8 cellular contexts compared by ENCODE assay signal in the genomic region with DNA sequence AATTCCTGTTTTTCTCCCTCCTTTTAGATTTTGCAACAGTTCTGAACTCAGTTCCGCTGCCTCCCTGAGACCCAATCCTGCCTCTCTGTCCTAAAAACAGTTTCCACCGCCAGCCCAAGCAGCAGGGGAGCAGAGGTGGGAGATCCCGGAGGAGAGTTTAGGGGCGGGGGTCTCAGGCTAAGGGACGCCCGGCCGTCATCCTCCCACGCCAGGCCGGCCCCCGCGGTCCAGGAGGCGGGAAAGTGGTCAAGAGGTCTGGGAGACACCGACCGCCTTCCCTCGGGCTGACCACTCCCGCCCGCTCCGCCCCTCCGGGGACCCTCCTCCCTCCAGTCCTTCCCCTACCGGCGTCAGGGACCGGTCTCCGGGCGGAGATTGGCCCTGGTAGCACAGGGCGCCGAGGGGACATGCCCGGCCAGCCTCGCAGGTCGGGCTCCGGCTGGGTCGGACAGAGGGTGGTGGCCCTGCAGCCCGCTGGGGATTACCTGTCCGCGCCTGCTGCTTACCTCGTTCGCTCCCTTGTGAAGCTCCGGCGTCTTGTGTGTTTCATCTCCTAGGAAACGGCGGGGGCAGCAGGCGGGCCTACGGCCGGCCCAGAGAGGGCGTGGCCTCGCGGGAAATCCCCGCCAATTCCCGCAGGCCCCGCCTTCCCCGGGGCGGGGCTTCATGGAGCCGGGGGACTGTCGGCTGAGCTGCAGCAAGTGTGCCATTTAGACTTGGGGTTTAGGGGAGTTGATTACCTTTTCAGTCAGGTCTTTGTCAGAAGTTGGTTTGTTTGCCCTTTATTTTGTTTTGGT. TPM values are rescaled to one million over a fixed set of nuclear protein-coding genes. Genes with fewer than 3 reads are reported as not detected.
DNase-seq lines count a peak whose midpoint lies in the region; ATAC-seq and TF ChIP-seq lines count a peak whose summit lies in the region.

A gene with protein sequence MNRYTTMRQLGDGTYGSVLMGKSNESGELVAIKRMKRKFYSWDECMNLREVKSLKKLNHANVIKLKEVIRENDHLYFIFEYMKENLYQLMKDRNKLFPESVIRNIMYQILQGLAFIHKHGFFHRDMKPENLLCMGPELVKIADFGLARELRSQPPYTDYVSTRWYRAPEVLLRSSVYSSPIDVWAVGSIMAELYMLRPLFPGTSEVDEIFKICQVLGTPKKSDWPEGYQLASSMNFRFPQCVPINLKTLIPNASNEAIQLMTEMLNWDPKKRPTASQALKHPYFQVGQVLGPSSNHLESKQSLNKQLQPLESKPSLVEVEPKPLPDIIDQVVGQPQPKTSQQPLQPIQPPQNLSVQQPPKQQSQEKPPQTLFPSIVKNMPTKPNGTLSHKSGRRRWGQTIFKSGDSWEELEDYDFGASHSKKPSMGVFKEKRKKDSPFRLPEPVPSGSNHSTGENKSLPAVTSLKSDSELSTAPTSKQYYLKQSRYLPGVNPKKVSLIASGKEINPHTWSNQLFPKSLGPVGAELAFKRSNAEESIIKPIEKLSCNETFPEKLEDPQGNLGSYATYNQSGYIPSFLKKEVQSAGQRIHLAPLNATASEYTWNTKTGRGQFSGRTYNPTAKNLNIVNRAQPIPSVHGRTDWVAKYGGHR (minus strand): TSS at position 543 of the 797 bp plus-strand sequence. CDS start 7,891 bp downstream, outside the sequence.

- no TSS peak for BruUV-seq in Caco-2 (replicated peaks; lab: Mats Ljungman, UMichigan)

- peak within 1 kb of the TSS; percentile 72 for H3K9ac ChIP-seq in NT2/D1 (ENCODE audit: insufficient read length, low read depth)

- H3K27ac Mint-ChIP-seq in Caco-2 (ENCODE audit: unreplicated experiment): peak within 1 kb of the TSS; percentile 83

- H3K9me3 Mint-ChIP-seq in Caco-2 (ENCODE audit: unreplicated experiment): peaks cover 9% of the 10 kb centered on the region

- ATAC-seq in GM21381 (IDR thresholded peaks at IDR 0.05; ENCODE audit: unreplicated experiment): peak; percentile 77

- H3K4me3 Mint-ChIP-seq in Caco-2 (ENCODE audit: unreplicated experiment): peak within 1 kb of the TSS; percentile 89

- H3K4me1 Mint-ChIP-seq in Caco-2 (ENCODE audit: low read depth, unreplicated experiment): no peaks in the 10 kb centered on the region

- H3K36me3 ChIP-seq in Caco-2 (ENCODE audit: control insufficient read depth, insufficient read depth, low read length) (no peaks in the 10 kb centered on the region), NT2/D1 (ENCODE audit: insufficient read depth, insufficient read length, low read length) (no peaks in the 10 kb centered on the region)

- intact Hi-C loops in Caco-2 (cut with micrococcal nuclease; ENCODE audit: unreplicated experiment): loop anchor here (2.0 to 5.0 kb wide), 2 partner anchors 35 to 229 kb away; no protein-coding TSS in a partner anchor

- H3K4me3 ChIP-seq in Caco-2 (ENCODE audit: low read depth, low read length): peak within 1 kb of the TSS; percentile 52
- peak within 1 kb of the TSS; percentile 59 for H3K4me3 ChIP-seq in NT2/D1 (ENCODE audit: insufficient read length, low read depth)
- H3K4me3 ChIP-seq in mononuclear cell (ENCODE audit: low read length): peak within 1 kb of the TSS; percentile 47

- H3K9me3 ChIP-seq in Caco-2: 0 out of 2 replicates have a peak, but pooled peaks cover 4% of the 10 kb centered on the region
- H3K9me3 ChIP-seq in NT2/D1 (ENCODE audit: insufficient read depth, low read length): peaks cover 11% of the 10 kb centered on the region; the same call in 1 of the 2 replicates
- no peaks in the 10 kb centered on the region for H3K9me3 ChIP-seq in mononuclear cell (ENCODE audit: low read depth, low read length)

- H3K4me1 ChIP-seq in Caco-2 (peaks cover 5% of the 10 kb centered on the region), NT2/D1 (ENCODE audit: insufficient read depth, insufficient read length) (no peaks in the 10 kb centered on the region), mononuclear cell (ENCODE audit: insufficient read depth, low read length) (peaks cover 19% of the 10 kb centered on the region)

- TF ChIP-seq CTCF in Caco-2 (IDR thresholded peaks at IDR 0.05; ENCODE audit: insufficient read depth in 1 of 2, low read depth in 1 of 2, low read length in 1 of 2, severe bottlenecking in 1 of 2, unreplicated experiment in 1 of 2): no peak

- no peaks in the 10 kb centered on the region for H3K36me3 Mint-ChIP-seq in Caco-2 (ENCODE audit: insufficient read depth, unreplicated experiment)

- peak; percentile 92 to 93 for DNase-seq in Caco-2
- peak; percentile 83 for DNase-seq in HT1080 (ENCODE audit: low read depth)
- peak; percentile 77 for DNase-seq in NT2/D1 (ENCODE audit: low read depth, low spot score)
- peak; percentile 85 for DNase-seq in activated CD8-positive, alpha-beta memory T cell treated with anti-CD3 and anti-CD28 coated beads, Interleukin-2, amount 50 U/mL, for 4 hours
- DNase-seq in epidermal melanocyte (ENCODE audit: insufficient read length, low spot score): peak; percentile 88
- DNase-seq in stimulated activated CD8-positive, alpha-beta memory T cell treated with anti-CD3 and anti-CD28 coated beads, Interleukin-2, amount 100 ng/mL, for 1 hour (ENCODE audit: low read depth in 2 of 2): peak; percentile 64 to 71

- H3K27me3 Mint-ChIP-seq in Caco-2 (ENCODE audit: insufficient read depth, unreplicated experiment): peaks cover 12% of the 10 kb centered on the region

- CTCF ChIA-PET in Caco-2 (lab: Charles Lee): interaction anchor here (0.6 to 0.9 kb wide), 2 partner anchors 199 to 360 kb away, joined by 4 to 6 read pairs; no protein-coding TSS in a partner anchor

- POLR2A ChIA-PET in Caco-2 (lab: Charles Lee): interaction anchor here (0.6 to 0.7 kb wide), 2 partner anchors 130 to 397 kb away, joined by 3 read pairs; no protein-coding TSS in a partner anchor

- no peaks in the 10 kb centered on the region for H3K27me3 ChIP-seq in Caco-2 (replicated peaks; ENCODE audit: control insufficient read depth, insufficient read depth, low read length)
- peaks cover 25% of the 10 kb centered on the region for H3K27me3 ChIP-seq in NT2/D1 (ENCODE audit: insufficient read depth, insufficient read length)
- peaks cover 51% of the 10 kb centered on the region for H3K27me3 ChIP-seq in mononuclear cell (ENCODE audit: insufficient read depth, low read length)

RNA-seq across cellular contexts. Expression of the gene that starts here (rescaled TPM):
- 0.14 and 0.16 TPM in 2 replicates for total RNA-seq in Caco-2 (2022)
- total RNA-seq in HT1080 (2014; rRNA removed; shearing (Covaris generic)): 0.07 TPM in 1 of 2 replicates, not detected in the other
- 0.16 and 0.17 TPM in 2 replicates for polyA plus RNA-seq in HT1080 (2015; cell fraction: cytosol; rRNA removed)
- polyA plus RNA-seq in HT1080 (2015; cell fraction: nucleus; rRNA removed): 0.02 and 0.40 TPM in 2 replicates
- 0.42 TPM for total RNA-seq in mononuclear cell

Comparison
In these comparisons a context has a peak if more than half of its experiments do, and no peak if none do; other contexts are left out.
1. Peak in every context shown above with its lines: DNase-seq, ATAC-seq and H3K4me3 ChIP-seq.
2. Peak in DNase-seq and H3K4me3 ChIP-seq in Caco-2; RNA of the gene not detected or under 1 TPM.
3. Peak in DNase-seq in HT1080; RNA of the gene not detected or under 1 TPM.